8 cellular contexts compared by ENCODE assay signal in genomic region chr7:131109011-131109756, GRCh38.
DNase-seq lines count a peak whose midpoint lies in the region; ATAC-seq and TF ChIP-seq lines count a peak whose summit lies in the region.

No MANE protein-coding gene starts in this region.

- in situ Hi-C loops in gastrocnemius medialis (cut with MboI; ENCODE audit: low sequenced_read_pairs in 4 of 4): loop anchor here in 1 of 4 donors (10.0 kb wide), 1 partner anchor 176 kb away; no protein-coding TSS in a partner anchor

- H3K27ac ChIP-seq in gastrocnemius medialis: peak overlapping the region; percentile 95 to 100 (median 98)

- peaks cover 18 to 25% of the 10 kb centered on the region in 2 donors for H3K4me1 ChIP-seq in gastrocnemius medialis

- H3K27ac Mint-ChIP-seq in T-helper 17 cell: peak overlapping the region; percentile 99

- H3K4me3 ChIP-seq in fibroblast of villous mesenchyme (ENCODE audit: low read depth, low read length) (peak overlapping the region; percentile 96), gastrocnemius medialis (peak overlapping the region; percentile 78 to 97 (median 94))

- peaks cover 19% of the 10 kb centered on the region for H3K36me3 Mint-ChIP-seq in T-helper 17 cell (ENCODE audit: low read depth)

- peaks cover 53% of the 10 kb centered on the region for H3K4me1 Mint-ChIP-seq in T-helper 17 cell

- TF ChIP-seq POLR2A in gastrocnemius medialis (IDR thresholded peaks at IDR 0.05): no peak

- DNase-seq in DMS 273 (lab: John Stamatoyannopoulos, UW; ENCODE audit: unreplicated experiment) (peak; percentile 63), DMS 273 treated with DMSO at 0.1 percent for 48 hours (lab: John Stamatoyannopoulos, UW) (no peak), T-helper 17 cell (no peak), fibroblast of villous mesenchyme (ENCODE audit: low read depth) (peak; percentile 64), gastrocnemius medialis (no peak), glomerular visceral epithelial cell (ENCODE audit: extremely low spot score) (no peak)
- DNase-seq in stimulated activated CD4-positive, alpha-beta T cell treated with anti-CD3 and anti-CD28 coated beads, Interleukin-15, amount 100 ng/mL, for 24 hours: no peak

- H3K36me3 ChIP-seq in gastrocnemius medialis: peaks cover 0 to 28% of the 10 kb centered on the region in 2 donors

- no peaks in the 10 kb centered on the region for H3K27me3 ChIP-seq in gastrocnemius medialis

- H3K27me3 Mint-ChIP-seq in T-helper 17 cell: no peaks in the 10 kb centered on the region

- no peak for TF ChIP-seq CTCF in fibroblast of villous mesenchyme (IDR thresholded peaks at IDR 0.05; ENCODE audit: insufficient read depth, low read depth, low read length)
- no peak for TF ChIP-seq CTCF in gastrocnemius medialis (IDR thresholded peaks at IDR 0.05 in 4 of 5, conservative IDR thresholded peaks at IDR 0.05 in 1 of 5)

- ATAC-seq in T-helper 17 cell (no peak), gastrocnemius medialis (peak; percentile 29 to 30), HG02763 (IDR thresholded peaks at IDR 0.05; ENCODE audit: unreplicated experiment) (no peak)

- intact Hi-C loops in gastrocnemius medialis (cut with DNase I; ENCODE audit: low total_unique reads): loop anchor here (1.0 to 10.0 kb wide), 6 partner anchors 78 to 386 kb away; no protein-coding TSS in a partner anchor

- H3K9me3 ChIP-seq in T-helper 17 cell (ENCODE audit: control insufficient read depth, low read length, poor library complexity, severe bottlenecking): no peaks in the 10 kb centered on the region
- no peaks in the 10 kb centered on the region for H3K9me3 ChIP-seq in gastrocnemius medialis

- H3K4me3 Mint-ChIP-seq in T-helper 17 cell: peak overlapping the region; percentile 98

Comparison
In these comparisons a context has a peak if more than half of its experiments do, and no peak if none do; other contexts are left out.
1. DNase-seq: peak in DMS 273 (single experiment) and fibroblast of villous mesenchyme (single experiment); none in DMS 273 treated with DMSO at 0.1 percent for 48 hours (single experiment), T-helper 17 cell (0 of 3), gastrocnemius medialis (0 of 2), stimulated activated CD4-positive, alpha-beta T cell treated with anti-CD3 and anti-CD28 coated beads, Interleukin-15, amount 100 ng/mL, for 24 hours (single experiment) and glomerular visceral epithelial cell (single experiment).
2. ATAC-seq: peak in gastrocnemius medialis (2 of 2); none in T-helper 17 cell (single experiment) and HG02763 (single experiment).